In the genomic region with DNA sequence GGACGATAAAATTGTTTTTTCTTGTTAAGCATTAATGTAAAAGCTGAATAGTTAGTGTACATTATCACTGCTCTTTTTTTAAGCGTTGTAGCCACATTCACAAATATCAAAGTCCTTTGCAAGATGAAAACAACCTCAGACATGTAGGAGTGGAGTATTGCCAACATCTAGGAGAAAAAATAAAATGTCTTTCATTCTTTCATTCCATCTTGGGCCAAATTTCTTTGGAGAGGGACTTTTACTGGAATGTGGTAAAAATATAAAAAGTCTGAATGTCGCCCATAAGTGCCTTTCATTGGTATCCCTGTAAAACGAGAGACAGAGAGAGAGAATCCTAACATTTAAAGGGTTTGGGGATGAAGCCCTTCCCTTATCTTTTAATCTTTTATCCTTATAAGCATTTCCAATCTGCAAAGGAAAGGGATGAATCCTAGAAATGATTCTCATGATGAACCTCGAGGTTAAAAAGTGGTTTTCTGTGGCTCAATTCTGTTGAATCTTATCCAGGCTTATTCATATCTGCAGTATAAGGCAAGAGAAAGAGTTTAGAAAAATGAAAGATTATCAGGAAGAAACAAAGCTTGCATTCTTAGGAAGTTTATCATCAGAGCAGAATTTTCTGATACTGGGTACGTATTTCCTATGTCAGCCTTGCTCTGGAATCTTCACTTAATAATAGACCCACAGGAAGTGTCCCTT, we compare ENCODE assay signal across 18 cellular contexts.
DNase-seq lines count a peak whose midpoint lies in the region; ATAC-seq and TF ChIP-seq lines count a peak whose summit lies in the region.
"Had no signal": no experiment of that assay in that cellular context is flagged by ENCODE, and none has a peak within 500 bp of the region (broad histone marks: within the 10 kb centered on the region; RNA-seq: fewer than 3 reads in every experiment).

No MANE protein-coding gene starts in this region.

- ATAC-seq in stimulated activated naive CD8-positive, alpha-beta T cell treated with anti-CD3 and anti-CD28 coated beads, Interleukin-15, amount 100 ng/mL, for 72 hours = no peak
- ATAC-seq in esophagus mucosa = no peak
- ATAC-seq: activated CD4-positive, alpha-beta T cell treated with anti-CD3 and anti-CD28 coated beads for 36 hours; T-cell had no signal

- H3K4me3 ChIP-seq in ascending aorta (no peak overlapping the region), fibroblast of villous mesenchyme (ENCODE audit: low read depth, low read length) (no peak overlapping the region), tibial artery (no peak overlapping the region)
- H3K4me3 ChIP-seq: Peyer's patch had no signal

- peak overlapping the region; percentile 71 for H3K4me3 Mint-ChIP-seq in HFFc6
- no peak overlapping the region for H3K4me3 Mint-ChIP-seq in stimulated activated naive CD8-positive, alpha-beta T cell treated with anti-CD3 and anti-CD28 coated beads, Interleukin-15, amount 100 ng/mL, for 72 hours
- H3K4me3 Mint-ChIP-seq: activated CD4-positive, alpha-beta T cell treated with anti-CD3 and anti-CD28 coated beads for 36 hours; CD4-positive, CD25-positive, alpha-beta regulatory T cell; IgD-negative memory B cell; naive B cell; T-cell had no signal

- peaks cover 93% of the 10 kb centered on the region for H3K4me1 Mint-ChIP-seq in HFFc6 (ENCODE audit: low read depth)
- H3K4me1 Mint-ChIP-seq in stimulated activated naive CD8-positive, alpha-beta T cell treated with anti-CD3 and anti-CD28 coated beads, Interleukin-15, amount 100 ng/mL, for 72 hours = no peaks in the 10 kb centered on the region
- H3K4me1 Mint-ChIP-seq: activated CD4-positive, alpha-beta T cell treated with anti-CD3 and anti-CD28 coated beads for 36 hours; IgD-negative memory B cell; naive B cell had no signal

- H3K4me1 ChIP-seq in ascending aorta (peaks cover 3 to 54% of the 10 kb centered on the region in 2 donors), tibial artery (peaks cover 0 to 93% (median 39%) of the 10 kb centered on the region in 4 donors)

- H3K36me3 Mint-ChIP-seq in HFFc6 (ENCODE audit: low read depth) = no peaks in the 10 kb centered on the region
- H3K36me3 Mint-ChIP-seq: CD4-positive, CD25-positive, alpha-beta regulatory T cell; IgD-negative memory B cell; naive B cell; T-cell had no signal

- peak; percentile 79 for DNase-seq in HFFc6
- DNase-seq in ascending aorta (ENCODE audit: low spot score in 2 of 2) = no peak
- peak; percentile 61 for DNase-seq in fibroblast of villous mesenchyme (ENCODE audit: low read depth)
- no peak for DNase-seq in tibial artery
- DNase-seq in stimulated activated CD4-positive, alpha-beta T cell treated with anti-CD3 and anti-CD28 coated beads, Interleukin-2, amount 100 ng/mL, for 48 hours = no peak
- DNase-seq in stimulated activated naive CD4-positive, alpha-beta T cell (lab: John Stamatoyannopoulos, UW) = no peak
- DNase-seq in stimulated activated naive CD8-positive, alpha-beta T cell treated with anti-CD3 and anti-CD28 coated beads, Interleukin-15, amount 100 ng/mL, for 72 hours = no peak
- DNase-seq: activated CD4-positive, alpha-beta T cell treated with anti-CD3 and anti-CD28 coated beads for 36 hours; activated T-cell treated with anti-CD3 and anti-CD28 coated beads, Interleukin-2, amount 50 U/mL, for 48 hours; CD4-positive, CD25-positive, alpha-beta regulatory T cell; naive B cell; NCI-H1417; NCI-H69; Peyer's patch; stimulated activated CD4-positive, alpha-beta T cell treated with anti-CD3 and anti-CD28 coated beads, Interleukin-1b, Interleukin-23, amount 100 ng/mL, for 48 hours; T-cell had no signal

- H3K9me3 ChIP-seq in ascending aorta (no peaks in the 10 kb centered on the region), tibial artery (no peaks in the 10 kb centered on the region)
- H3K9me3 ChIP-seq: Peyer's patch had no signal

- intact Hi-C loops in ascending aorta (cut with DNase I) (loop anchor here (1.0 to 10.0 kb wide), 7 partner anchors 169 to 1064 kb away; no protein-coding TSS in a partner anchor), tibial artery (cut with DNase I; ENCODE audit: low total_unique reads) (loop anchor here (5.0 to 10.0 kb wide), 4 partner anchors 64 to 1059 kb away; no protein-coding TSS in a partner anchor)

- H3K27me3 Mint-ChIP-seq in HFFc6 (ENCODE audit: insufficient read depth) = no peaks in the 10 kb centered on the region
- H3K27me3 Mint-ChIP-seq in stimulated activated naive CD8-positive, alpha-beta T cell treated with anti-CD3 and anti-CD28 coated beads, Interleukin-15, amount 100 ng/mL, for 72 hours = peaks cover 58% of the 10 kb centered on the region
- H3K27me3 Mint-ChIP-seq: CD4-positive, CD25-positive, alpha-beta regulatory T cell; IgD-negative memory B cell had no signal

- no peak for TF ChIP-seq CTCF in HFFc6 (IDR thresholded peaks at IDR 0.05)
- no peak for TF ChIP-seq CTCF in ascending aorta (IDR thresholded peaks at IDR 0.05)
- TF ChIP-seq CTCF in fibroblast of villous mesenchyme (IDR thresholded peaks at IDR 0.05; ENCODE audit: insufficient read depth, low read depth, low read length) = no peak
- no peak for TF ChIP-seq CTCF in tibial artery (IDR thresholded peaks at IDR 0.05)

- H3K9me3 Mint-ChIP-seq in HFFc6 = no peaks in the 10 kb centered on the region
- H3K9me3 Mint-ChIP-seq in stimulated activated naive CD8-positive, alpha-beta T cell treated with anti-CD3 and anti-CD28 coated beads, Interleukin-15, amount 100 ng/mL, for 72 hours = no peaks in the 10 kb centered on the region
- H3K9me3 Mint-ChIP-seq: T-cell had no signal

- H3K27ac ChIP-seq in ascending aorta (peak overlapping the region; percentile 69 to 90), tibial artery (peak overlapping the region; percentile 76 to 79)
- H3K27ac ChIP-seq: Peyer's patch had no signal

- H3K27me3 ChIP-seq in ascending aorta (no peaks in the 10 kb centered on the region), tibial artery (no peaks in the 10 kb centered on the region)
- H3K27me3 ChIP-seq: Peyer's patch had no signal

- no peaks in the 10 kb centered on the region for H3K36me3 ChIP-seq in ascending aorta
- H3K36me3 ChIP-seq in tibial artery = no peaks in the 10 kb centered on the region
- H3K36me3 ChIP-seq: Peyer's patch had no signal

- H3K27ac Mint-ChIP-seq in HFFc6 = peak overlapping the region; percentile 79
- H3K27ac Mint-ChIP-seq in stimulated activated naive CD8-positive, alpha-beta T cell treated with anti-CD3 and anti-CD28 coated beads, Interleukin-15, amount 100 ng/mL, for 72 hours = no peak overlapping the region
- H3K27ac Mint-ChIP-seq: activated CD4-positive, alpha-beta T cell treated with anti-CD3 and anti-CD28 coated beads for 36 hours; CD4-positive, CD25-positive, alpha-beta regulatory T cell; IgD-negative memory B cell; T-cell had no signal

Comparison
In these comparisons a context has a peak if more than half of its experiments do, and no peak if none do; other contexts are left out.
1. DNase-seq: peak in HFFc6 (single experiment) and fibroblast of villous mesenchyme (single experiment); none in ascending aorta (0 of 2), tibial artery (0 of 2), stimulated activated CD4-positive, alpha-beta T cell treated with anti-CD3 and anti-CD28 coated beads, Interleukin-2, amount 100 ng/mL, for 48 hours (0 of 2), stimulated activated naive CD4-positive, alpha-beta T cell (0 of 6) and stimulated activated naive CD8-positive, alpha-beta T cell treated with anti-CD3 and anti-CD28 coated beads, Interleukin-15, amount 100 ng/mL, for 72 hours (0 of 2).